Comparison of ENCODE assay signal across 9 cellular contexts in genomic region chr17:8057691-8058114, GRCh38. TPM values are rescaled to one million over a fixed set of nuclear protein-coding genes. Genes with fewer than 3 reads are reported as not detected.
A peak's percentile ranks its signal among the peaks of the same experiment; 100 is the strongest.
DNase-seq lines count a peak whose midpoint lies in the region; ATAC-seq, FAIRE-seq and TF ChIP-seq lines count a peak whose summit lies in the region.
"Had no signal": no experiment of that assay in that cellular context is flagged by ENCODE, and none has a peak within 500 bp of the region (broad histone marks: within the 10 kb centered on the region; RNA-seq: fewer than 3 reads in every experiment).

No MANE protein-coding gene starts in this region.

- ATAC-seq in GM19395 (IDR thresholded peaks at IDR 0.05; ENCODE audit: unreplicated experiment) = no peak

- WGBS in mesodermal cell (ENCODE audit: insufficient coverage in 2 of 2), 2 experiments = 5 to 18% methylated on average over 10 to 12 of the region's 14 CpGs

- DNase-seq in D721Med (ENCODE audit: insufficient read length, low spot score) (peak; percentile 62), HL-60 (ENCODE audit: low read depth in 1 of 2, low spot score in 1 of 2) (peak in 1 of 2 experiments; percentile 76), NCI-H748 treated with DMSO at 0.1 percent for 48 hours (lab: John Stamatoyannopoulos, UW) (peak; percentile 92), epithelial cell of proximal tubule (ENCODE audit: low read depth) (no peak), tibial artery (peak; percentile 55 to 61)
- DNase-seq in activated CD4-positive, alpha-beta memory T cell treated with anti-CD3 and anti-CD28 coated beads, Interleukin-2, amount 10 ng/mL, durations not matched to agents 7 days and 5 days = peak; percentile 54

- H3K27ac Mint-ChIP-seq in activated CD4-positive, alpha-beta memory T cell treated with anti-CD3 and anti-CD28 coated beads, Interleukin-2, amount 10 ng/mL, durations not matched to agents 7 days and 5 days = no peak overlapping the region

- intact Hi-C loops in tibial artery (cut with DNase I; ENCODE audit: low total_unique reads) = no loop called here

- H3K4me3 ChIP-seq in HL-60 (replicated peaks; ENCODE audit: insufficient read depth, low read length) (no peak overlapping the region), epithelial cell of proximal tubule (ENCODE audit: low read depth, low read length) (no peak overlapping the region), mesodermal cell (ENCODE audit: extremely low read depth, insufficient read depth, low read length, poor library complexity, severe bottlenecking) (peak overlapping the region; percentile 1), tibial artery (no peak overlapping the region)

- TF ChIP-seq CTCF in D721Med (IDR thresholded peaks at IDR 0.05; ENCODE audit: insufficient read depth, missing control alignments) (peak; percentile 62), HL-60 (IDR thresholded peaks at IDR 0.05; ENCODE audit: insufficient read depth, low read length) (no peak), epithelial cell of proximal tubule (conservative IDR thresholded peaks at IDR 0.05; ENCODE audit: low read depth, low read length) (peak; percentile 73), tibial artery (IDR thresholded peaks at IDR 0.05) (peak; percentile 72 to 76)

- no peaks in the 10 kb centered on the region for H3K9me3 ChIP-seq in mesodermal cell (ENCODE audit: control insufficient read depth, low read length)
- no peaks in the 10 kb centered on the region for H3K9me3 ChIP-seq in tibial artery

- POLR2A ChIA-PET in activated CD4-positive, alpha-beta memory T cell treated with anti-CD3 and anti-CD28 coated beads, Interleukin-2, amount 10 ng/mL, durations not matched to agents 7 days and 5 days (lab: Charles Lee) = interaction anchor here (1.0 to 1.6 kb wide), 3 partner anchors 41 to 142 kb away, joined by 3 to 5 read pairs (median 4); partner anchors contain the start of gene RNF227

- H3K4me1 Mint-ChIP-seq in activated CD4-positive, alpha-beta memory T cell treated with anti-CD3 and anti-CD28 coated beads, Interleukin-2, amount 10 ng/mL, durations not matched to agents 7 days and 5 days = peaks cover 27% of the 10 kb centered on the region

- H3K4me1 ChIP-seq in mesodermal cell (ENCODE audit: control insufficient read depth, insufficient read depth, low read length, poor library complexity, severe bottlenecking) (peaks cover 9% of the 10 kb centered on the region), tibial artery (peaks cover 0 to 6% (median 3%) of the 10 kb centered on the region in 4 donors)

- H3K36me3 Mint-ChIP-seq in activated CD4-positive, alpha-beta memory T cell treated with anti-CD3 and anti-CD28 coated beads, Interleukin-2, amount 10 ng/mL, durations not matched to agents 7 days and 5 days (ENCODE audit: low read depth) = no peaks in the 10 kb centered on the region

- H3K27me3 Mint-ChIP-seq in activated CD4-positive, alpha-beta memory T cell treated with anti-CD3 and anti-CD28 coated beads, Interleukin-2, amount 10 ng/mL, durations not matched to agents 7 days and 5 days = peaks cover 58% of the 10 kb centered on the region

- peak; percentile 66 for FAIRE-seq in D721Med (lab: Jason Lieb, UNC)

- CTCF ChIA-PET in activated CD4-positive, alpha-beta memory T cell treated with anti-CD3 and anti-CD28 coated beads, Interleukin-2, amount 10 ng/mL, durations not matched to agents 7 days and 5 days (lab: Charles Lee) = interaction anchor here (0.7 to 8.6 kb wide), 28 partner anchors 8 to 326 kb away, joined by 3 to 149 read pairs (median 5); partner anchors contain the start of genes ALOXE3, CNTROB, CYB5D1 and GUCY2D

- H3K4me3 Mint-ChIP-seq in activated CD4-positive, alpha-beta memory T cell treated with anti-CD3 and anti-CD28 coated beads, Interleukin-2, amount 10 ng/mL, durations not matched to agents 7 days and 5 days = no peak overlapping the region

- H3K36me3 ChIP-seq in mesodermal cell (ENCODE audit: control insufficient read depth, insufficient read depth, low read length) (no peaks in the 10 kb centered on the region), tibial artery (no peaks in the 10 kb centered on the region)

- H3K27me3 ChIP-seq in HL-60 (ENCODE audit: insufficient read depth, poor library complexity, severe bottlenecking) = no peaks in the 10 kb centered on the region
- peaks cover 0 to 81% of the 10 kb centered on the region in 2 donors for H3K27me3 ChIP-seq in tibial artery

- no peaks in the 10 kb centered on the region for H3K9me3 Mint-ChIP-seq in activated CD4-positive, alpha-beta memory T cell treated with anti-CD3 and anti-CD28 coated beads, Interleukin-2, amount 10 ng/mL, durations not matched to agents 7 days and 5 days

- peak overlapping the region; percentile 75 for H3K27ac ChIP-seq in HL-60 (replicated peaks)
- H3K27ac ChIP-seq in mesodermal cell (ENCODE audit: low read depth, low read length, severe bottlenecking) = no peak overlapping the region
- no peak overlapping the region for H3K27ac ChIP-seq in tibial artery

RNA-seq across cellular contexts. Expression of gene ALOX15B, which starts 18.8 kb away (rescaled TPM):
- total RNA-seq in activated CD4-positive, alpha-beta memory T cell treated with anti-CD3 and anti-CD28 coated beads, Interleukin-2, amount 10 ng/mL, durations not matched to agents 7 days and 5 days = not detected
- 0.07 and 1.3 TPM in 2 replicates for total RNA-seq in epithelial cell of proximal tubule
- polyA plus RNA-seq in mesodermal cell (2013, experiment 1 of 2) = not detected
- polyA plus RNA-seq in mesodermal cell (2013, experiment 2 of 2) = not detected
- total RNA-seq: urinary bladder had no signal

RNA-seq across cellular contexts. Expression of gene ALOX12B, which starts 29.8 kb away (rescaled TPM):
- total RNA-seq in activated CD4-positive, alpha-beta memory T cell treated with anti-CD3 and anti-CD28 coated beads, Interleukin-2, amount 10 ng/mL, durations not matched to agents 7 days and 5 days = under 1 TPM; 0.20 to 0.38 TPM
- total RNA-seq in epithelial cell of proximal tubule = 0.35 TPM in 1 of 2 replicates, not detected in the other
- not detected for polyA plus RNA-seq in mesodermal cell (2013, experiment 1 of 2)
- polyA plus RNA-seq in mesodermal cell (2013, experiment 2 of 2) = not detected
- polyA plus RNA-seq: urinary bladder had no signal

RNA-seq across cellular contexts. Expression of gene GUCY2D, which starts 55.3 kb away (rescaled TPM):
- total RNA-seq in activated CD4-positive, alpha-beta memory T cell treated with anti-CD3 and anti-CD28 coated beads, Interleukin-2, amount 10 ng/mL, durations not matched to agents 7 days and 5 days = not detected
- not detected in 2 replicates for total RNA-seq in epithelial cell of proximal tubule
- 0.70 TPM for polyA plus RNA-seq in mesodermal cell (2013, experiment 1 of 2)
- polyA plus RNA-seq in mesodermal cell (2013, experiment 2 of 2) = 0.56 TPM
- total RNA-seq: urinary bladder had no signal
- polyA plus RNA-seq: urinary bladder had no signal
